Comparison of ENCODE assay signal across 8 cellular contexts in the genomic region with DNA sequence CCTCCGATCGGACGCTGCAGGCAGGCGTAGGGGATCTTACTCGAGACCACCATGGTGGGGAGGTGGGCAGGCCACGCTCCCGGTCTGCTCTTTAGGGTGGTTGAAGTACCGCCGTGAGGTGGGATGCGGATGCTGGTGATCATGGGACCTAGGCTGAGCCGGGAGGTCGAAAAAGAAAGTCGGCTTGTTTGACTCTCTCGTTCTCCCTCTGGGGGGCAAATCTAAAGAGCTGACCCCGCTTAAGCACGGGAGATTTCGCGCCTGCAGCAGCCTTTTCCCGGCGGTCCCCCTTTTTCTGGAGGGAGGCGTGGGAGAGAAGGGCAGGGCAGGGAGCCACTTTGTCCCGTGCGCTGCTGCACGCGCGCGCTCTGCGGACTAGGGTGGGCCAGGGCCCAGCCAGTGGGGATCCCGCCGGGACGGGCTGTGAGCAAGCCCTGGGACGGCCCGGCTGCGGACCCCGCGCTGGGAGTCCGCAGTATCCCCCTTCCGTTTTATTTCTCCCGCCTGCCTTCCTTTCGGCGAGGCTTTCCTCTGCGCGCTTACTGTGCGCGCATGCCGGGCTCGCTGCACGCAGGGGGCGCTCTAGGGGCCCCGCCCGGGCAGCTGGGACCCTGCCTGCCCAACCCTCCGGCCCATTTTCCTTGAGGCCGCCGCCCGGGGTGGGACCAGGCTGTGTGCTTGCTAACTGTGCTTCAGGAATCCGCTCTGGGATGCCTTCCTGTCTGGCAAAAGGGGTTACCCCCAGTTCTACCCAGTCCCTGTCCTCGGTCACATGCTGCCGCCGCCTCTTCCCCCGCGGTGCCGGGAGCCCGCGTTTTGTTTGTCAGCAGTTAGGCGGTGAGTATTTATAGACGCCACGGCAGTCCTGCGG.
DNase-seq lines count a peak whose midpoint lies in the region; ATAC-seq and TF ChIP-seq lines count a peak whose summit lies in the region.

No MANE protein-coding gene starts in this region.

- POLR2A ChIA-PET in naive thymus-derived CD4-positive, alpha-beta T cell (lab: Charles Lee), result no interaction called here

- TF ChIP-seq CTCF in AG09309 (IDR thresholded peaks at IDR 0.05; ENCODE audit: control insufficient read depth, insufficient read depth, low read depth, low read length, missing control alignments), result peak; percentile 67
- TF ChIP-seq CTCF in fibroblast of lung (conservative IDR thresholded peaks at IDR 0.05 in 1 of 2, IDR thresholded peaks at IDR 0.05 in 1 of 2; ENCODE audit: low read depth in 1 of 2, low read length in 2 of 2), result peak; percentile 39 to 51
- peak; percentile 36 for TF ChIP-seq CTCF in thoracic aorta (IDR thresholded peaks at IDR 0.05)

- H3K4me1 ChIP-seq in fibroblast of lung (ENCODE audit: control insufficient read depth, extremely low read depth, insufficient read depth, low read length) (peaks cover 2% of the 10 kb centered on the region), thoracic aorta (ENCODE audit: control insufficient read depth in 1 of 2, low read depth in 2 of 2) (peaks cover 4 to 17% of the 10 kb centered on the region in 2 donors)
- H3K4me1 ChIP-seq in naive thymus-derived CD4-positive, alpha-beta T cell (ENCODE audit: control insufficient read depth in 2 of 2, insufficient read depth in 2 of 2, low read length in 2 of 2), result peaks cover 0 to 19% of the 10 kb centered on the region in 2 donors

- no peak for DNase-seq in AG09309 (ENCODE audit: low read depth)
- DNase-seq in NCI-H1105 (lab: John Stamatoyannopoulos, UW), result peak; percentile 1
- peak; percentile 28 for DNase-seq in activated T-cell treated with anti-CD3 and anti-CD28 coated beads for 24 hours (ENCODE audit: low read depth)
- peak in 1 of 2 donors; percentile 63 for DNase-seq in fibroblast of lung (ENCODE audit: low read depth in 2 of 2)
- peak in 3 of 9 donors; percentile 12 to 76 (median 26) for DNase-seq in naive thymus-derived CD4-positive, alpha-beta T cell
- DNase-seq in thoracic aorta (ENCODE audit: low spot score), result no peak

- H3K4me3 Mint-ChIP-seq in naive thymus-derived CD4-positive, alpha-beta T cell, result peak overlapping the region; percentile 52 to 98 (median 74)

- H3K79me2 ChIP-seq in fibroblast of lung (ENCODE audit: control insufficient read depth, insufficient read depth, low read length), result no peaks in the 10 kb centered on the region

- CTCF ChIA-PET in naive thymus-derived CD4-positive, alpha-beta T cell (lab: Charles Lee), result interaction anchor here (0.6 to 1.0 kb wide), 2 partner anchors 25 to 102 kb away, joined by 3 read pairs; no protein-coding TSS in a partner anchor

- no peaks in the 10 kb centered on the region for H3K9me3 ChIP-seq in fibroblast of lung (ENCODE audit: control insufficient read depth, insufficient read depth, low read depth, low read length)
- H3K9me3 ChIP-seq in naive thymus-derived CD4-positive, alpha-beta T cell (ENCODE audit: control insufficient read depth in 2 of 3, low read length in 3 of 3), result no peaks in the 10 kb centered on the region
- H3K9me3 ChIP-seq in thoracic aorta, result no peaks in the 10 kb centered on the region

- peak overlapping the region; percentile 51 for H2AFZ ChIP-seq in fibroblast of lung (ENCODE audit: low read length)

- H3K27ac Mint-ChIP-seq in naive thymus-derived CD4-positive, alpha-beta T cell, result peak overlapping the region in 2 of 9 donors; percentile 41 to 85

- peak overlapping the region; percentile 27 for H3K9ac ChIP-seq in fibroblast of lung (ENCODE audit: insufficient read depth, low read length)

- peaks cover 6 to 49% (median 22%) of the 10 kb centered on the region in 7 donors for H3K4me1 Mint-ChIP-seq in naive thymus-derived CD4-positive, alpha-beta T cell

- H3K27me3 Mint-ChIP-seq in naive thymus-derived CD4-positive, alpha-beta T cell, result peaks cover 37 to 67% (median 65%) of the 10 kb centered on the region in 5 donors

- H4K20me1 ChIP-seq in fibroblast of lung (ENCODE audit: control insufficient read depth, extremely low read depth, insufficient read depth, low read length), result no peaks in the 10 kb centered on the region

- H3K27ac ChIP-seq in fibroblast of lung (ENCODE audit: insufficient read depth, low read length), result no peak overlapping the region
- H3K27ac ChIP-seq in naive thymus-derived CD4-positive, alpha-beta T cell (ENCODE audit: low read depth, low read length), result no peak overlapping the region
- peak overlapping the region in 1 of 2 donors; percentile 43 for H3K27ac ChIP-seq in thoracic aorta

- ATAC-seq in GM19395 (IDR thresholded peaks at IDR 0.05; ENCODE audit: unreplicated experiment) (peak; percentile 62), thoracic aorta (ENCODE audit: insufficient number of reproducible peaks, low FRiP score, low read depth) (no peak), GM19452 (IDR thresholded peaks at IDR 0.05; ENCODE audit: unreplicated experiment) (no peak)
- peak; percentile 81 for ATAC-seq in naive thymus-derived CD4-positive, alpha-beta T cell

- no peaks in the 10 kb centered on the region for H3K36me3 ChIP-seq in fibroblast of lung (ENCODE audit: control insufficient read depth, insufficient read depth, low read length)
- H3K36me3 ChIP-seq in naive thymus-derived CD4-positive, alpha-beta T cell (ENCODE audit: control insufficient read depth in 2 of 3, insufficient read depth in 3 of 3, low read length in 3 of 3), result no peaks in the 10 kb centered on the region
- H3K36me3 ChIP-seq in thoracic aorta, result no peaks in the 10 kb centered on the region

- peaks cover 17% of the 10 kb centered on the region for H3K27me3 ChIP-seq in fibroblast of lung (ENCODE audit: control insufficient read depth, insufficient read depth, low read length)
- peaks cover 0 to 5% of the 10 kb centered on the region in 2 donors for H3K27me3 ChIP-seq in naive thymus-derived CD4-positive, alpha-beta T cell (ENCODE audit: control insufficient read depth in 2 of 2, insufficient read depth in 2 of 2, low read length in 2 of 2)
- H3K27me3 ChIP-seq in thoracic aorta (replicated peaks; ENCODE audit: insufficient read depth), result no peaks in the 10 kb centered on the region

- peaks cover 0 to 2% (median 0%) of the 10 kb centered on the region in 11 donors for H3K9me3 Mint-ChIP-seq in naive thymus-derived CD4-positive, alpha-beta T cell

- peaks cover 0 to 21% (median 0%) of the 10 kb centered on the region in 5 donors for H3K36me3 Mint-ChIP-seq in naive thymus-derived CD4-positive, alpha-beta T cell

- intact Hi-C loops in naive thymus-derived CD4-positive, alpha-beta T cell (cut with micrococcal nuclease), result loop anchor here in 1 of 2 donors (1.0 to 5.0 kb wide), 6 partner anchors 8 to 133 kb away; partner anchors contain the start of genes COMMD9 and TRAF6

- H3K4me3 ChIP-seq in AG09309 (ENCODE audit: control insufficient read depth, low read depth, low read length), result peak overlapping the region; percentile 93
- peak overlapping the region; percentile 49 to 58 (median 53) for H3K4me3 ChIP-seq in fibroblast of lung (replicated peaks in 1 of 4; ENCODE audit: control extremely low read depth in 1 of 4, insufficient read depth in 1 of 4, low read depth in 3 of 4, low read length in 4 of 4)
- peak overlapping the region; percentile 71 for H3K4me3 ChIP-seq in naive thymus-derived CD4-positive, alpha-beta T cell (ENCODE audit: low read length)
- peak overlapping the region; percentile 85 for H3K4me3 ChIP-seq in thoracic aorta

- H3K4me2 ChIP-seq in fibroblast of lung (ENCODE audit: extremely low read depth, insufficient read depth, low read length), result peak overlapping the region; percentile 87

Comparison
In these comparisons a context has a peak if more than half of its experiments do, and no peak if none do; other contexts are left out.
1. DNase-seq: peak in NCI-H1105 (single experiment) and activated T-cell treated with anti-CD3 and anti-CD28 coated beads for 24 hours (single experiment); none in AG09309 (single experiment) and thoracic aorta (single experiment).
2. ATAC-seq: peak in GM19395 (single experiment) and naive thymus-derived CD4-positive, alpha-beta T cell (single experiment); none in thoracic aorta (single experiment) and GM19452 (single experiment).
3. Peak in every context shown above with its lines, with median percentiles within 50 percentile points of each other: H3K4me3 ChIP-seq and CTCF ChIP-seq.